In genomic region chr9:137029058-137029922, GRCh38 we compare ENCODE assay signal across 8 cellular contexts. TPM values are rescaled to one million over a fixed set of nuclear protein-coding genes. Genes with fewer than 3 reads are reported as not detected.
A peak's percentile ranks its signal among the peaks of the same experiment; 100 is the strongest.
DNase-seq lines count a peak whose midpoint lies in the region; ATAC-seq and TF ChIP-seq lines count a peak whose summit lies in the region.

No MANE protein-coding gene starts in this region.

- no peak overlapping the region for H3K27ac ChIP-seq in OCI-LY1 (ENCODE audit: low read depth, low read length, poor library complexity, severe bottlenecking)

- H3K4me3 ChIP-seq in Caco-2 (ENCODE audit: low read depth, low read length) (peak overlapping the region; percentile 75), H7 (ENCODE audit: insufficient read depth, low read depth, low read length) (peak overlapping the region; percentile 53; the same call in 1 of the 2 replicates), OCI-LY1 (ENCODE audit: low read depth, low read length, poor library complexity, severe bottlenecking) (peak overlapping the region; percentile 63)

- H3K27me3 Mint-ChIP-seq in Caco-2 (ENCODE audit: insufficient read depth, unreplicated experiment), result no peaks in the 10 kb centered on the region
- no peaks in the 10 kb centered on the region for H3K27me3 Mint-ChIP-seq in activated T-cell treated with anti-CD3 and anti-CD28 coated beads, Interleukin-2, amount 50 U/mL, for 24 hours
- H3K27me3 Mint-ChIP-seq in natural killer cell (ENCODE audit: low read depth in 2 of 2), result no peaks in the 10 kb centered on the region

- H3K27me3 ChIP-seq in Caco-2 (replicated peaks; ENCODE audit: control insufficient read depth, insufficient read depth, low read length) (no peaks in the 10 kb centered on the region), H7 (ENCODE audit: control insufficient read depth, insufficient read depth, low read length) (peaks cover 17% of the 10 kb centered on the region), OCI-LY1 (ENCODE audit: insufficient read depth, low read length) (peaks cover 17% of the 10 kb centered on the region)

- ATAC-seq in natural killer cell (peak; percentile 43 to 67 (median 50)), HG02938 (IDR thresholded peaks at IDR 0.05; ENCODE audit: unreplicated experiment) (no peak)

- H3K9me3 ChIP-seq in Caco-2, result no peaks in the 10 kb centered on the region
- no peaks in the 10 kb centered on the region for H3K9me3 ChIP-seq in OCI-LY1 (ENCODE audit: low read length)

- H3K27ac Mint-ChIP-seq in Caco-2 (ENCODE audit: unreplicated experiment) (peak overlapping the region; percentile 42), natural killer cell (peak overlapping the region; percentile 88 to 91)
- H3K27ac Mint-ChIP-seq in activated T-cell treated with anti-CD3 and anti-CD28 coated beads, Interleukin-2, amount 50 U/mL, for 24 hours, result peak overlapping the region; percentile 68

- H3K9me3 Mint-ChIP-seq in Caco-2 (ENCODE audit: unreplicated experiment) (no peaks in the 10 kb centered on the region), natural killer cell (no peaks in the 10 kb centered on the region)
- no peaks in the 10 kb centered on the region for H3K9me3 Mint-ChIP-seq in activated T-cell treated with anti-CD3 and anti-CD28 coated beads, Interleukin-2, amount 50 U/mL, for 24 hours

- H2AFZ ChIP-seq in OCI-LY1 (ENCODE audit: low read length), result no peak overlapping the region

- no peaks in the 10 kb centered on the region for H3F3A ChIP-seq in OCI-LY1 (ENCODE audit: insufficient read depth, low read length)

- peak; percentile 85 to 90 for DNase-seq in Caco-2
- peak; percentile 94 for DNase-seq in H7
- peak; percentile 87 for DNase-seq in activated T-cell treated with anti-CD3 and anti-CD28 coated beads, Interleukin-2, amount 50 U/mL, for 24 hours
- peak; percentile 30 for DNase-seq in fibroblast of gingiva (ENCODE audit: low read depth)
- DNase-seq in natural killer cell, result peak; percentile 79
- DNase-seq in stimulated activated naive CD4-positive, alpha-beta T cell treated with Interleukin-2 at 50 U/mL for 16 hours (lab: John Stamatoyannopoulos, UW), result peak; percentile 66

- CTCF ChIA-PET in Caco-2 (lab: Charles Lee), result interaction anchor here (0.5 to 3.6 kb wide), 39 partner anchors 10 to 334 kb away, joined by 3 to 42 read pairs (median 4); partner anchors contain the start of genes AJM1, CLIC3, ENTPD2 and FBXW5

- no peak overlapping the region for H3K9ac ChIP-seq in OCI-LY1 (ENCODE audit: low read length)

- no peaks in the 10 kb centered on the region for H3K79me2 ChIP-seq in OCI-LY1 (ENCODE audit: insufficient read depth, low read length)

- peak overlapping the region; percentile 99 for H3K4me2 ChIP-seq in OCI-LY1 (ENCODE audit: low read length)

- peak; percentile 86 to 97 for TF ChIP-seq CTCF in Caco-2 (IDR thresholded peaks at IDR 0.05; ENCODE audit: insufficient read depth in 1 of 2, low read depth in 1 of 2, low read length in 1 of 2, severe bottlenecking in 1 of 2, unreplicated experiment in 1 of 2)
- peak; percentile 84 for TF ChIP-seq CTCF in OCI-LY1 (IDR thresholded peaks at IDR 0.05; ENCODE audit: low read length)
- peak; percentile 80 for TF ChIP-seq CTCF in natural killer cell (IDR thresholded peaks at IDR 0.05)

- BruUV-seq in Caco-2 (replicated peaks; lab: Mats Ljungman, UMichigan), result no TSS peak

- H3K4me3 Mint-ChIP-seq in Caco-2 (ENCODE audit: unreplicated experiment), result peak overlapping the region; percentile 74
- H3K4me3 Mint-ChIP-seq in activated T-cell treated with anti-CD3 and anti-CD28 coated beads, Interleukin-2, amount 50 U/mL, for 24 hours, result peak overlapping the region; percentile 61
- H3K4me3 Mint-ChIP-seq in natural killer cell, result peak overlapping the region; percentile 91

- no peaks in the 10 kb centered on the region for H3K36me3 ChIP-seq in Caco-2 (ENCODE audit: control insufficient read depth, insufficient read depth, low read length)
- H3K36me3 ChIP-seq in H7 (replicated peaks; ENCODE audit: control insufficient read depth, insufficient read depth, low read length), result no peaks in the 10 kb centered on the region
- no peaks in the 10 kb centered on the region for H3K36me3 ChIP-seq in OCI-LY1 (ENCODE audit: insufficient read depth, low read length)

- H3K9me2 ChIP-seq in OCI-LY1 (ENCODE audit: low read depth, low read length), result no peaks in the 10 kb centered on the region

- POLR2A ChIA-PET in Caco-2 (lab: Charles Lee), result interaction anchor here (0.6 to 1.4 kb wide), 2 partner anchors 37 to 57 kb away, joined by 3 to 6 read pairs; partner anchors contain the start of gene MAN1B1

- intact Hi-C loops in Caco-2 (cut with micrococcal nuclease; ENCODE audit: unreplicated experiment), result loop anchor here (2.0 kb wide), 1 partner anchor 80 kb away; no protein-coding TSS in a partner anchor
- intact Hi-C loops in natural killer cell (cut with micrococcal nuclease), result no loop called here

- H3K36me3 Mint-ChIP-seq in Caco-2 (ENCODE audit: insufficient read depth, unreplicated experiment) (peaks cover 5% of the 10 kb centered on the region), natural killer cell (no peaks in the 10 kb centered on the region)
- H3K36me3 Mint-ChIP-seq in activated T-cell treated with anti-CD3 and anti-CD28 coated beads, Interleukin-2, amount 50 U/mL, for 24 hours (ENCODE audit: low read depth), result no peaks in the 10 kb centered on the region

- H4K20me1 ChIP-seq in OCI-LY1 (ENCODE audit: insufficient read depth, low read length), result no peaks in the 10 kb centered on the region

- peaks cover 14% of the 10 kb centered on the region for H3K4me1 ChIP-seq in Caco-2
- H3K4me1 ChIP-seq in OCI-LY1 (ENCODE audit: insufficient read depth, low read length, severe bottlenecking), result peaks cover 20% of the 10 kb centered on the region

- H3K4me1 Mint-ChIP-seq in Caco-2 (ENCODE audit: low read depth, unreplicated experiment) (no peaks in the 10 kb centered on the region), natural killer cell (peaks cover 32 to 68% of the 10 kb centered on the region in 2 donors)
- peaks cover 53% of the 10 kb centered on the region for H3K4me1 Mint-ChIP-seq in activated T-cell treated with anti-CD3 and anti-CD28 coated beads, Interleukin-2, amount 50 U/mL, for 24 hours (ENCODE audit: low read depth)

RNA-seq across cellular contexts. Expression of gene ABCA2, which starts 1.3 kb away (rescaled TPM):
- total RNA-seq in Caco-2 (2022), result 22.6 and 27.3 TPM in 2 replicates
- total RNA-seq in H7 (2014; rRNA removed; shearing (Covaris generic)), result 6.8 and 10.4 TPM in 2 replicates
- 100 to 1,000 TPM; 356 to 416 (median 357) TPM for total RNA-seq in natural killer cell

RNA-seq across cellular contexts. Expression of gene FUT7, which starts 2.6 kb away (rescaled TPM):
- total RNA-seq in Caco-2 (2022), result not detected in 2 replicates
- total RNA-seq in H7 (2014; rRNA removed; shearing (Covaris generic)), result not detected in 2 replicates
- 1 to 10 TPM in 2 of 3 donors, under 1 TPM in 1; 0.99 to 5.1 (median 3.9) TPM for total RNA-seq in natural killer cell

RNA-seq across cellular contexts. Expression of gene NPDC1, which starts 16.7 kb away (rescaled TPM):
- total RNA-seq in Caco-2 (2022) (44.1 and 49.2 TPM in 2 replicates), natural killer cell (1 to 10 TPM in 2 of 3 donors, under 1 TPM in 1; 0.87 to 5.6 (median 3.4) TPM)
- 10.1 and 25.1 TPM in 2 replicates for total RNA-seq in H7 (2014; rRNA removed; shearing (Covaris generic))

RNA-seq across cellular contexts. Expression of gene ENTPD2, which starts 24.6 kb away (rescaled TPM):
- total RNA-seq in Caco-2 (2022) (2.9 and 3.4 TPM in 2 replicates), natural killer cell (not detected)
- total RNA-seq in H7 (2014; rRNA removed; shearing (Covaris generic)), result not detected in 2 replicates

RNA-seq across cellular contexts. Expression of gene CLIC3, which starts 32.9 kb away (rescaled TPM):
- total RNA-seq in Caco-2 (2022) (4.5 and 4.7 TPM in 2 replicates), natural killer cell (100 to 1,000 TPM; 144 to 286 (median 161) TPM)
- total RNA-seq in H7 (2014; rRNA removed; shearing (Covaris generic)), result not detected in 2 replicates

Comparison
In these comparisons a context has a peak if more than half of its experiments do, and no peak if none do; other contexts are left out.
1. DNase-seq: peak in every context shown above with its lines; median percentile 94 in H7; 88 in Caco-2; 87 in activated T-cell treated with anti-CD3 and anti-CD28 coated beads, Interleukin-2, amount 50 U/mL, for 24 hours; 79 in natural killer cell; 66 in stimulated activated naive CD4-positive, alpha-beta T cell treated with Interleukin-2 at 50 U/mL for 16 hours; 30 in fibroblast of gingiva.
2. RNA of gene ABCA2, which starts 1.3 kb away (total RNA-seq): 356 to 416 TPM in natural killer cell; 22.6 to 27.3 TPM in Caco-2 and 6.8 to 10.4 TPM in H7; every median in the first group is over 10 times any median in the second.
3. Peak in every context shown above with its lines, with median percentiles within 50 percentile points of each other: H3K4me3 ChIP-seq, H3K27ac Mint-ChIP-seq, H3K4me3 Mint-ChIP-seq and CTCF ChIP-seq.